ENCODE assay signal across 20 cellular contexts in the genomic region with DNA sequence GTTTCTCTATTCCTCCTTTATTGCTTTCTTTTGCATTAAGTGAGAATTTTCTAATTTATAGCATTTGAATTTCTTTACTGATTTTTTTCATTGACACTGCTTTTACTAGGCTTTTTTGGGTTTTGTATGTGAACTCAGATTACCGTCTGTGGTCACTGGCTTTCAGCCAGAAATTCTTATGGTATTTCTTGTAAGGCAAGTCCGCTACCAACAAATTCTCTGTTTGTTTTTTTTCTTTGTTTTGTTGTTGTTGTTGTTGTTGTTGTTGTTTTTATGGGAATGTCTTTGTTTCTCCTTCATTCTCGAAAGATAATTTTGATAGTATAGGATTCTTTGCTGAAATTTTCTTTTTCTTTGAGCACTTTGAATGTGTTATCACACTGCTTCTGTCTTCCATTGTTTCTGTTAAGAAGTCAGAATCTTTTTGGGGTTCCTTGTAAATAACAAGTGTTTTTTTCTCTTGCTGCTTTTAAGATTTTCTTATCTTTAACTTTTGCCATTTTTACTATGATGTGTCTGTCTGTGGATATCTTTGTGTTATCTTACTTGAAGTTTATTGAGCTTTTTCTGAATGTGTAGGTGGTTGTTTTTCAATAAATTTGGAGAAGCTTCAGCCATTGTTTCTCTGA. TPM values are rescaled to one million over a fixed set of nuclear protein-coding genes. Genes with fewer than 3 reads are reported as not detected.
DNase-seq lines count a peak whose midpoint lies in the region; ATAC-seq and TF ChIP-seq lines count a peak whose summit lies in the region.
"Had no signal": no experiment of that assay in that cellular context is flagged by ENCODE, and none has a peak within 500 bp of the region (broad histone marks: within the 10 kb centered on the region; RNA-seq: fewer than 3 reads in every experiment).

No MANE protein-coding gene starts in this region.

- peak; percentile 27 for DNase-seq in A172 (ENCODE audit: low spot score)
- DNase-seq in LHCN-M2 (ENCODE audit: low read depth): peak; percentile 49
- DNase-seq in astrocyte of the cerebellum (ENCODE audit: low read depth): peak; percentile 69
- peak; percentile 65 for DNase-seq in fibroblast of mammary gland (ENCODE audit: low read depth)
- DNase-seq in CD4-positive, alpha-beta T cell: no peak
- DNase-seq in stimulated activated naive CD4-positive, alpha-beta T cell (lab: John Stamatoyannopoulos, UW): no peak
- DNase-seq: Caco-2, DMS153, NCI-H1436, NCI-H2029 treated with DMSO at 0.1 percent for 48 hours, NCI-H2171 treated with DMSO at 0.1 percent for 48 hours, NCI-H748 treated with DMSO at 0.1 percent for 48 hours, PC-9 had no signal

- CTCF ChIA-PET in CD4-positive, alpha-beta T cell (lab: Charles Lee): no interaction called here

- intact Hi-C loops in CD4-positive, alpha-beta T cell (cut with DNase I, micrococcal nuclease): no loop called here

- H3K27me3 Mint-ChIP-seq in CD4-positive, alpha-beta T cell: no peaks in the 10 kb centered on the region

- TF ChIP-seq CTCF in astrocyte of the cerebellum (IDR thresholded peaks at IDR 0.05; ENCODE audit: low read depth, low read length, missing control alignments): no peak
- no peak for TF ChIP-seq CTCF in fibroblast of mammary gland (conservative IDR thresholded peaks at IDR 0.05; ENCODE audit: control insufficient read depth, insufficient read depth, low read depth, low read length)
- no peak for TF ChIP-seq CTCF in CD4-positive, alpha-beta T cell (IDR thresholded peaks at IDR 0.05)

- no peak overlapping the region for H3K4me3 Mint-ChIP-seq in CD4-positive, alpha-beta T cell
- H3K4me3 Mint-ChIP-seq: IgD-negative memory B cell had no signal

- peaks cover 6% of the 10 kb centered on the region for H3K36me3 Mint-ChIP-seq in CD4-positive, alpha-beta T cell (ENCODE audit: low read depth)

- H3K27ac ChIP-seq in CD4-positive, alpha-beta T cell (ENCODE audit: low read depth, low read length): no peak overlapping the region
- H3K27ac ChIP-seq: C4-2B, PC-9 had no signal

- ATAC-seq in CD4-positive, alpha-beta T cell (ENCODE audit: poor library complexity): no peak
- no peak for ATAC-seq in GM19023 (IDR thresholded peaks at IDR 0.05; ENCODE audit: unreplicated experiment)
- no peak for ATAC-seq in GM18520 (IDR thresholded peaks at IDR 0.05; ENCODE audit: unreplicated experiment)

- H3K4me1 Mint-ChIP-seq in CD4-positive, alpha-beta T cell (ENCODE audit: low read depth): no peaks in the 10 kb centered on the region
- H3K4me1 Mint-ChIP-seq: IgD-negative memory B cell had no signal

- in situ Hi-C loops in astrocyte of the cerebellum (cut with HindIII; ENCODE audit: low sequenced_read_pairs): no loop called here

- peaks cover 13% of the 10 kb centered on the region for H3K9me3 Mint-ChIP-seq in CD4-positive, alpha-beta T cell

- peaks cover 3% of the 10 kb centered on the region for H3K9me3 ChIP-seq in CD4-positive, alpha-beta T cell (ENCODE audit: control insufficient read depth, low read length)

- H3K27me3 ChIP-seq in CD4-positive, alpha-beta T cell (ENCODE audit: control insufficient read depth, insufficient read depth, low read length): no peaks in the 10 kb centered on the region

- H3K27ac Mint-ChIP-seq in CD4-positive, alpha-beta T cell: no peak overlapping the region
- H3K27ac Mint-ChIP-seq: IgD-negative memory B cell had no signal

- no peak overlapping the region for H3K4me3 ChIP-seq in astrocyte of the cerebellum (ENCODE audit: low read depth, low read length)
- no peak overlapping the region for H3K4me3 ChIP-seq in fibroblast of mammary gland (ENCODE audit: control insufficient read depth, low read depth, low read length)
- H3K4me3 ChIP-seq: PC-9 had no signal

- POLR2A ChIA-PET in CD4-positive, alpha-beta T cell (lab: Charles Lee): interaction anchor here (0.6 kb wide), 1 partner anchor 127 kb away, joined by 3 read pairs; no protein-coding TSS in a partner anchor

RNA-seq across cellular contexts. Expression of gene NET1, which starts 7.2 kb away (rescaled TPM):
- total RNA-seq in A172 (2014; rRNA removed; shearing (Covaris generic)): 40.8 and 52.1 TPM in 2 replicates
- 43.2 and 56.2 TPM in 2 replicates for total RNA-seq in LHCN-M2 (2014; rRNA removed)
- 9.4 TPM for polyA plus RNA-seq in LHCN-M2 (2012)
- total RNA-seq in CD4-positive, alpha-beta T cell: 10 to 100 TPM; 29.0 to 30.5 TPM

RNA-seq across cellular contexts. Expression of gene TUBAL3, which starts 15.0 kb away (rescaled TPM):
- not detected in 2 replicates for total RNA-seq in A172 (2014; rRNA removed; shearing (Covaris generic))
- not detected in 2 replicates for total RNA-seq in LHCN-M2 (2014; rRNA removed)
- polyA plus RNA-seq in LHCN-M2 (2012): not detected
- total RNA-seq in CD4-positive, alpha-beta T cell: not detected
- total RNA-seq: HT1080 had no signal
- polyA plus RNA-seq: IgD-negative memory B cell had no signal

RNA-seq across cellular contexts. Expression of gene UCN3, which starts 54.8 kb away (rescaled TPM):
- not detected in 2 replicates for total RNA-seq in A172 (2014; rRNA removed; shearing (Covaris generic))
- total RNA-seq in LHCN-M2 (2014; rRNA removed): not detected in 2 replicates
- not detected for polyA plus RNA-seq in LHCN-M2 (2012)
- not detected for total RNA-seq in CD4-positive, alpha-beta T cell
- total RNA-seq: A673, Caco-2, HT1080, NCI-H460, PC-9 had no signal
- polyA plus RNA-seq: IgD-negative memory B cell had no signal

Comparison
In these comparisons a context has a peak if more than half of its experiments do, and no peak if none do; other contexts are left out.
1. DNase-seq: peak in A172 (single experiment), LHCN-M2 (single experiment), astrocyte of the cerebellum (single experiment) and fibroblast of mammary gland (single experiment); none in CD4-positive, alpha-beta T cell (0 of 10) and stimulated activated naive CD4-positive, alpha-beta T cell (0 of 6).